ENCODE assay signal across 16 cellular contexts in the genomic region with DNA sequence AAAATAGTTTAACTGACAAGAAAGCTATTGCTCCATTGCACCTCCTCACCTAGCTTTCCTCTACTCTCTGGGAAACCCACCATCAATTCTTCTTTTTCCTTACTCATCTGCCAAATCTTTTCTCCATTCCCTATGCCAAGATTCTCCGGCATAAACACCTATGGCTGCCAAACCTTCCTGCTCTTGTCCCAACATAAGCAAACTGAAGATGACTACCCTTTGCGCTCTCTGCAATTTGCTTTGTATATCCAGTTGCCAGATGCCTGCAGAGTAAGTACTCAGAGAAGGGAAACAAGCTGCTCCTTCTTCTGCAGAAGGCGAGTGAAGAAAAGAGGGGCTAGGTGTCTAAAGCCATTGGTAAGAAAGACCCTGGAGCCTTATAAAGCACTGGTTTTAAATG. TPM values are rescaled to one million over a fixed set of nuclear protein-coding genes. Genes with fewer than 3 reads are reported as not detected.
DNase-seq lines count a peak whose midpoint lies in the region; ATAC-seq, FAIRE-seq and TF ChIP-seq lines count a peak whose summit lies in the region.
"Had no signal": no experiment of that assay in that cellular context is flagged by ENCODE, and none has a peak within 500 bp of the region (broad histone marks: within the 10 kb centered on the region; RNA-seq: fewer than 3 reads in every experiment).

No MANE protein-coding gene starts in this region.

- peaks cover 12% of the 10 kb centered on the region; the same call in 1 of the 2 replicates for H3K9me3 ChIP-seq in OCI-LY3 (ENCODE audit: insufficient read depth, low read length)
- H3K9me3 ChIP-seq: gastrocnemius medialis had no signal

- H3K36me3 Mint-ChIP-seq in activated T-cell treated with anti-CD3 and anti-CD28 coated beads, Interleukin-2, amount 50 U/mL, for 4 hours (ENCODE audit: insufficient read depth), result peaks cover 38% of the 10 kb centered on the region
- peaks cover 0 to 4% of the 10 kb centered on the region in 2 donors for H3K36me3 Mint-ChIP-seq in stimulated activated naive B cell treated with anti-CD40 and anti-IgM and Interleukin-4, amounts not matched to agents 10 μg/mL and 1 μg/mL and 100 μg/mL, for 72 hours
- H3K36me3 Mint-ChIP-seq: stimulated activated memory B cell treated with anti-CD40 and anti-IgM and Interleukin-4, amounts not matched to agents 10 μg/mL and 1 μg/mL and 100 μg/mL, for 72 hours had no signal

- no peak overlapping the region for H3K9ac ChIP-seq in OCI-LY3 (ENCODE audit: low read length)
- H3K9ac ChIP-seq: GM23248 had no signal

- H3K27me3 Mint-ChIP-seq in activated T-cell treated with anti-CD3 and anti-CD28 coated beads, Interleukin-2, amount 50 U/mL, for 4 hours (ENCODE audit: low read depth), result no peaks in the 10 kb centered on the region
- peaks cover 5 to 17% of the 10 kb centered on the region in 2 donors for H3K27me3 Mint-ChIP-seq in stimulated activated naive B cell treated with anti-CD40 and anti-IgM and Interleukin-4, amounts not matched to agents 10 μg/mL and 1 μg/mL and 100 μg/mL, for 72 hours

- peak overlapping the region; percentile 55 for H3K4me3 Mint-ChIP-seq in activated T-cell treated with anti-CD3 and anti-CD28 coated beads, Interleukin-2, amount 50 U/mL, for 4 hours
- peak overlapping the region in 1 of 2 donors; percentile 3 for H3K4me3 Mint-ChIP-seq in stimulated activated naive B cell treated with anti-CD40 and anti-IgM and Interleukin-4, amounts not matched to agents 10 μg/mL and 1 μg/mL and 100 μg/mL, for 72 hours
- H3K4me3 Mint-ChIP-seq: stimulated activated memory B cell treated with anti-CD40 and anti-IgM and Interleukin-4, amounts not matched to agents 10 μg/mL and 1 μg/mL and 100 μg/mL, for 72 hours had no signal

- H3K4me2 ChIP-seq in OCI-LY3 (ENCODE audit: low read length), result peak overlapping the region; percentile 33
- H3K4me2 ChIP-seq: PC-9 had no signal

- peak; percentile 18 for FAIRE-seq in bronchial epithelial cell (lab: Jason Lieb, UNC)

- H3K79me2 ChIP-seq in OCI-LY3 (ENCODE audit: low read length), result no peaks in the 10 kb centered on the region

- peak overlapping the region; percentile 22; the same call in 1 of the 2 replicates for H3K27ac ChIP-seq in OCI-LY3 (ENCODE audit: low read length)
- H3K27ac ChIP-seq: cardiac muscle cell, gastrocnemius medialis, GM23248, PC-9 had no signal

- ATAC-seq in activated T-cell treated with anti-CD3 and anti-CD28 coated beads, Interleukin-2, amount 50 U/mL, for 4 hours, result no peak
- no peak for ATAC-seq in stimulated activated naive B cell treated with anti-CD40 and anti-IgM and Interleukin-4, amounts not matched to agents 10 μg/mL and 1 μg/mL and 100 μg/mL, for 72 hours (replicated peaks)
- no peak for ATAC-seq in GM18909 (IDR thresholded peaks at IDR 0.05; ENCODE audit: poor library complexity, unreplicated experiment)

- peaks cover 45% of the 10 kb centered on the region for H3K4me1 ChIP-seq in OCI-LY3 (ENCODE audit: low read length)
- H3K4me1 ChIP-seq: gastrocnemius medialis had no signal

- peaks cover 9% of the 10 kb centered on the region for H4K20me1 ChIP-seq in OCI-LY3 (ENCODE audit: insufficient read depth, low read length)

- H2AFZ ChIP-seq in OCI-LY3 (ENCODE audit: low read depth, low read length), result no peak overlapping the region
- H2AFZ ChIP-seq: GM23248, PC-9 had no signal

- H3K4me3 ChIP-seq in OCI-LY3 (ENCODE audit: low read length) (0 out of 2 replicates have a peak overlapping the region, but pooled peaks have one; percentile 4), bronchial epithelial cell (ENCODE audit: low read depth, low read length) (no peak overlapping the region)
- H3K4me3 ChIP-seq: cardiac muscle cell, gastrocnemius medialis, GM23248, PC-9 had no signal

- H3K27ac Mint-ChIP-seq in stimulated activated naive B cell treated with anti-CD40 and anti-IgM and Interleukin-4, amounts not matched to agents 10 μg/mL and 1 μg/mL and 100 μg/mL, for 72 hours, result peak overlapping the region; percentile 39
- H3K27ac Mint-ChIP-seq: stimulated activated memory B cell treated with anti-CD40 and anti-IgM and Interleukin-4, amounts not matched to agents 10 μg/mL and 1 μg/mL and 100 μg/mL, for 72 hours had no signal

- DNase-seq in activated T-cell treated with anti-CD3 and anti-CD28 coated beads, Interleukin-2, amount 50 U/mL, for 4 hours, result no peak
- no peak for DNase-seq in activated T-cell treated with anti-CD3 and anti-CD28 coated beads, Interleukin-2, amount 50 U/mL, for 1 hour
- DNase-seq in bronchial epithelial cell (ENCODE audit: low read depth) (no peak), NCI-H2029 treated with DMSO at 0.1 percent for 48 hours (lab: John Stamatoyannopoulos, UW) (no peak), HUDEP-2 (lab: John Stamatoyannopoulos, UW; ENCODE audit: unreplicated experiment in 76 of 76) (no peak)
- DNase-seq in stimulated activated naive B cell treated with anti-CD40 and anti-IgM and Interleukin-4, amounts not matched to agents 10 μg/mL and 1 μg/mL and 100 μg/mL, for 72 hours, result no peak
- DNase-seq: activated effector memory CD4-positive, alpha-beta T cell treated with Interleukin-2 at 50 U/mL for 16 hours; gastrocnemius medialis; NCI-H1417; NCI-H510A; PC-9 had no signal

- H3K9me3 Mint-ChIP-seq in activated T-cell treated with anti-CD3 and anti-CD28 coated beads, Interleukin-2, amount 50 U/mL, for 4 hours, result peaks cover 14% of the 10 kb centered on the region
- H3K9me3 Mint-ChIP-seq in stimulated activated naive B cell treated with anti-CD40 and anti-IgM and Interleukin-4, amounts not matched to agents 10 μg/mL and 1 μg/mL and 100 μg/mL, for 72 hours, result peaks cover 7 to 9% of the 10 kb centered on the region in 2 donors

- H3K36me3 ChIP-seq in OCI-LY3 (replicated peaks; ENCODE audit: low read depth, low read length) (peaks cover 3% of the 10 kb centered on the region), bronchial epithelial cell (ENCODE audit: control insufficient read depth, insufficient read depth, low read length) (no peaks in the 10 kb centered on the region)
- H3K36me3 ChIP-seq: cardiac muscle cell, gastrocnemius medialis had no signal

- TF ChIP-seq CTCF in OCI-LY3 (IDR thresholded peaks at IDR 0.05; ENCODE audit: low read depth, low read length) (no peak), bronchial epithelial cell (IDR thresholded peaks at IDR 0.05; ENCODE audit: insufficient read depth, low read length, severe bottlenecking) (no peak)

- peaks cover 72% of the 10 kb centered on the region for H3K27me3 ChIP-seq in OCI-LY3 (ENCODE audit: low read depth, low read length)
- H3K27me3 ChIP-seq in bronchial epithelial cell (ENCODE audit: control insufficient read depth, insufficient read depth, low read length), result no peaks in the 10 kb centered on the region
- H3K27me3 ChIP-seq: cardiac muscle cell, gastrocnemius medialis had no signal

- peaks cover 80% of the 10 kb centered on the region for H3K4me1 Mint-ChIP-seq in activated T-cell treated with anti-CD3 and anti-CD28 coated beads, Interleukin-2, amount 50 U/mL, for 4 hours (ENCODE audit: low read depth)
- peaks cover 17 to 30% of the 10 kb centered on the region in 2 donors for H3K4me1 Mint-ChIP-seq in stimulated activated naive B cell treated with anti-CD40 and anti-IgM and Interleukin-4, amounts not matched to agents 10 μg/mL and 1 μg/mL and 100 μg/mL, for 72 hours

RNA-seq across cellular contexts. Expression of gene PTGER2, which starts 11.5 kb away (rescaled TPM):
- total RNA-seq in activated T-cell treated with anti-CD3 and anti-CD28 coated beads, Interleukin-2, amount 50 U/mL, for 4 hours, result 10 to 100 TPM; 17.3 to 21.5 (median 17.6) TPM
- total RNA-seq in bronchial epithelial cell, result under 0.01 TPM in 1 of 2 replicates, not detected in the other
- total RNA-seq: cardiac muscle cell had no signal

RNA-seq across cellular contexts. Expression of gene PTGDR, which starts 58.1 kb away (rescaled TPM):
- total RNA-seq in activated T-cell treated with anti-CD3 and anti-CD28 coated beads, Interleukin-2, amount 50 U/mL, for 4 hours, result under 1 TPM; 0.18 to 0.32 (median 0.30) TPM
- not detected in 2 replicates for total RNA-seq in bronchial epithelial cell
- total RNA-seq: cardiac muscle cell, GM23248, PC-9 had no signal

Comparison
In these comparisons a context has a peak if more than half of its experiments do, and no peak if none do; other contexts are left out.
1. RNA of gene PTGER2, which starts 11.5 kb away (total RNA-seq): 17.3 to 21.5 TPM in activated T-cell treated with anti-CD3 and anti-CD28 coated beads, Interleukin-2, amount 50 U/mL, for 4 hours; under 0.01 TPM in bronchial epithelial cell; every median in the first group is over 10 times any median in the second.